8 cellular contexts compared by ENCODE assay signal in the genomic region with DNA sequence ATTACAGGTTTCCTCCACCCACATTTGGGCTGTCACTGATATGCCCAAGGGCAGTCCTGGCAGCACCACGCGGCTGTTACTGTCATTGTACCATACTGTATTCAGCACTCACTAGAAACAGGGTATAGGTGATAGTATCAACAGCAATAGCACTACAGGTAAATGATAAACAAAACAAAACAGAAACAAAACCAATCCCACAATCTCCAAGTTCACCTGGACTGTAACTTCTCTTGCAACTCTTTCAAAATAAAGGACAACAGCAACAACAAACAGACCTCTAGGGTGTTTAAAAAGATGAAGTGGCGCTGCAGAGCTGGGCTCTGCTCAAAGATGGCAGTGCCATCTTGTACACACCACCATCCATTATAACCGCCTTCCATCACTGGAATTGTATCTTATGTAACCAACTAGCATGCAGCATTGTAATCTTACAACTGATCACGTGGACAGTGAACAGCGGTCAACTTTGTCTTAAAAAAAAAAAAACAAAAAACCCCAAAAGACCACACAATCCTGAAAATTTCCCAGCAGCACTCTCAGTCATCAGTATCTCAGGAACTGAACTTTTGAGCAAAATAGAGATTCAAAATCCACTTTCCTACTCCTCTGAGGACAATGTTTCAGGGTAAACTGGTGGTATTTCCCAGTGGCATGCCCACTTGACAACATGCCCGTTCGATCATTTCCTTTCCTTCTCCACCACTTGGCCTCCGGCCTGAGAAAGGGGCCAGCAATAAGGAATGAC. TPM values are rescaled to one million over a fixed set of nuclear protein-coding genes. Genes with fewer than 3 reads are reported as not detected.
A peak's percentile ranks its signal among the peaks of the same experiment; 100 is the strongest.
DNase-seq lines count a peak whose midpoint lies in the region; TF ChIP-seq lines count a peak whose summit lies in the region.

No MANE protein-coding gene starts in this region.

- BruUV-seq in OCI-LY7 (replicated peaks; lab: Mats Ljungman, UMichigan), result TSS peak; percentile 48

- no peak overlapping the region for H3K18ac ChIP-seq in H9 (ENCODE audit: insufficient read length, low read depth, low read length)

- H3K27ac Mint-ChIP-seq in H9, result peak overlapping the region in 1 of 3 experiments; percentile 40; a peak in 1 of 7 replicates

- no peak overlapping the region for H2AK5ac ChIP-seq in H9 (ENCODE audit: insufficient read length, low read length)

- peak overlapping the region; percentile 60 for H3K4me2 ChIP-seq in H9 (ENCODE audit: insufficient read depth, insufficient read length, low read length)
- H3K4me2 ChIP-seq in OCI-LY7 (ENCODE audit: low read length), result peak overlapping the region; percentile 88

- no peak overlapping the region for H4K8ac ChIP-seq in H9 (replicated peaks; ENCODE audit: insufficient read length, low read depth, low read length)

- peaks cover 52 to 62% of the 10 kb centered on the region in 2 experiments for H3K4me1 Mint-ChIP-seq in H9

- H3K9me3 ChIP-seq in H9 (ENCODE audit: control insufficient read depth, low read depth, low read length) (no peaks in the 10 kb centered on the region), OCI-LY7 (ENCODE audit: low read length) (no peaks in the 10 kb centered on the region), iPS-15b (ENCODE audit: control insufficient read depth, insufficient read depth, low read length) (no peaks in the 10 kb centered on the region)

- H3K27me3 Mint-ChIP-seq in H9 (ENCODE audit: low read depth), result no peaks in the 10 kb centered on the region

- H2BK5ac ChIP-seq in H9 (ENCODE audit: insufficient read length, low read length), result no peak overlapping the region

- H4K91ac ChIP-seq in H9 (ENCODE audit: insufficient read length, low read depth, low read length), result no peak overlapping the region

- H3K27ac ChIP-seq in H9 (ENCODE audit: insufficient read length, low read depth, low read length) (no peak overlapping the region), OCI-LY7 (ENCODE audit: low read depth, low read length, poor library complexity, severe bottlenecking) (no peak overlapping the region), adipose tissue (ENCODE audit: low read depth, low read length) (peak overlapping the region; percentile 43), skin epidermis (peak overlapping the region in 20 of 21 experiments; percentile 72 to 100 (median 100))

- H3K27me3 ChIP-seq in H9 (ENCODE audit: insufficient read depth, low read length), result no peaks in the 10 kb centered on the region
- no peaks in the 10 kb centered on the region for H3K27me3 ChIP-seq in iPS-15b (ENCODE audit: control insufficient read depth, insufficient read depth, low read length)

- H3K9me2 ChIP-seq in OCI-LY7 (ENCODE audit: insufficient read depth, low read length), result no peaks in the 10 kb centered on the region

- no peak overlapping the region for H3K9ac ChIP-seq in H9 (ENCODE audit: extremely low read depth, insufficient read length, low read length)
- H3K9ac ChIP-seq in iPS-15b (ENCODE audit: low read depth, low read length), result no peak overlapping the region

- H3K23me2 ChIP-seq in H9 (ENCODE audit: insufficient read length, low read depth, low read length, poor library complexity, severe bottlenecking), result peaks cover 18% of the 10 kb centered on the region

- H3K4me3 Mint-ChIP-seq in H9, result peak overlapping the region; percentile 91 to 92

- H3T11ph ChIP-seq in H9 (ENCODE audit: low read length), result no peak overlapping the region

- no peak overlapping the region for H2BK20ac ChIP-seq in H9 (ENCODE audit: low read depth, low read length, poor library complexity, severe bottlenecking)

- H3K9me3 Mint-ChIP-seq in H9, result peaks cover 0 to 3% of the 10 kb centered on the region in 2 experiments; a peak in 3 of 5 replicates

- peaks cover 6% of the 10 kb centered on the region for H3K4me1 ChIP-seq in H9 (ENCODE audit: insufficient read depth, low read length)
- peaks cover 77% of the 10 kb centered on the region for H3K4me1 ChIP-seq in OCI-LY7 (ENCODE audit: insufficient read depth, low read length, poor library complexity, severe bottlenecking)
- H3K4me1 ChIP-seq in iPS-15b (ENCODE audit: control insufficient read depth, insufficient read depth, low read length), result peaks cover 17% of the 10 kb centered on the region

- no CpG with 5 or more reads among the region's 9 CpGs for WGBS in H9 (ENCODE audit: extremely low coverage, insufficient read length, low lambda C conversion rate)
- WGBS in adipose tissue, 3 donors, result 0 to 1% (median 0%) methylated on average over 9 of the region's 9 CpGs

- peak overlapping the region; percentile 76 for H3K4me3 ChIP-seq in AG04449 (ENCODE audit: low read depth, low read length)
- peak overlapping the region; percentile 72 for H3K4me3 ChIP-seq in OCI-LY7 (ENCODE audit: low read depth, low read length, poor library complexity, severe bottlenecking)
- peak overlapping the region; percentile 62 for H3K4me3 ChIP-seq in iPS-15b (ENCODE audit: low read depth, low read length)
- H3K4me3 ChIP-seq in skin epidermis, result peak overlapping the region; percentile 73 to 90 (median 79)

- H2BK15ac ChIP-seq in H9 (ENCODE audit: low read depth, low read length), result no peak overlapping the region

- peaks cover 24 to 49% (median 26%) of the 10 kb centered on the region in 3 experiments for H3K36me3 Mint-ChIP-seq in H9 (ENCODE audit: insufficient read depth in 1 of 3, low read depth in 3 of 3)

- H2BK12ac ChIP-seq in H9 (ENCODE audit: insufficient read length, low read depth, low read length), result no peak overlapping the region

- H3K4ac ChIP-seq in H9 (ENCODE audit: low read depth, low read length), result no peak overlapping the region

- H2AFZ ChIP-seq in H9 (ENCODE audit: low read length) (no peak overlapping the region), OCI-LY7 (ENCODE audit: low read length) (no peak overlapping the region)

- H3K56ac ChIP-seq in H9 (ENCODE audit: insufficient read length, low read depth, low read length), result no peak overlapping the region

- peaks cover 31% of the 10 kb centered on the region for H3K36me3 ChIP-seq in OCI-LY7 (ENCODE audit: insufficient read depth, low read length)
- peaks cover 9% of the 10 kb centered on the region for H3K36me3 ChIP-seq in iPS-15b (ENCODE audit: control insufficient read depth, insufficient read depth, low read length)

- TF ChIP-seq CTCF in AG04449 (IDR thresholded peaks at IDR 0.05; ENCODE audit: insufficient read depth, low read length, missing control alignments), result no peak
- TF ChIP-seq CTCF in H9 (conservative IDR thresholded peaks at IDR 0.05), result no peak
- peak; percentile 63 for TF ChIP-seq CTCF in OCI-LY7 (conservative IDR thresholded peaks at IDR 0.05; ENCODE audit: low read length)
- no peak for TF ChIP-seq CTCF in GM10248 (IDR thresholded peaks at IDR 0.05; ENCODE audit: control extremely low read depth, extremely low read depth, low read depth, missing control alignments)
- no peak for TF ChIP-seq CTCF in GM20000 (IDR thresholded peaks at IDR 0.05; ENCODE audit: extremely low read depth, missing control alignments)

- H3K14ac ChIP-seq in H9 (ENCODE audit: insufficient read depth, low read length), result no peak overlapping the region

- DNase-seq in AG04449 (ENCODE audit: low read depth, low spot score), result no peak
- no peak for DNase-seq in H9
- peak; percentile 30 for DNase-seq in OCI-LY7 (ENCODE audit: low spot score)
- no peak for DNase-seq in GM10248 (ENCODE audit: extremely low spot score)
- no peak for DNase-seq in GM20000 (ENCODE audit: low spot score)

- H3K23ac ChIP-seq in H9 (ENCODE audit: insufficient read length, low read depth, low read length), result no peak overlapping the region

- H3K79me1 ChIP-seq in H9 (ENCODE audit: insufficient read depth, low read depth, low read length, poor library complexity, severe bottlenecking), result no peaks in the 10 kb centered on the region

- POLR2A ChIA-PET in AG04449 (lab: Yijun Ruan, JAX), result interaction anchor here (1.1 kb wide), 1 partner anchor 118 kb away, joined by 4 read pairs; no protein-coding TSS in a partner anchor
- POLR2A ChIA-PET in OCI-LY7 (lab: Charles Lee), result interaction anchor here (1.0 kb wide), 1 partner anchor 87 kb away, joined by 3 read pairs; no protein-coding TSS in a partner anchor
- POLR2A ChIA-PET in GM10248 (lab: Yijun Ruan, JAX), result no interaction called here

- H4K20me1 ChIP-seq in H9 (ENCODE audit: control insufficient read depth, insufficient read depth, insufficient read length) (no peaks in the 10 kb centered on the region), OCI-LY7 (ENCODE audit: insufficient read depth, low read length) (peaks cover 10% of the 10 kb centered on the region; the same call in 1 of the 2 replicates)

- H2BK120ac ChIP-seq in H9 (ENCODE audit: low read depth, low read length, poor library complexity, severe bottlenecking), result no peak overlapping the region

- intact Hi-C loops in OCI-LY7 (cut with micrococcal nuclease; ENCODE audit: unreplicated experiment), result loop anchor here (5.0 kb wide), 1 partner anchor 721 kb away; the partner anchor contains the start of genes ARID4B and GGPS1

- peaks cover 32% of the 10 kb centered on the region; the same call in 1 of the 2 replicates for H3K79me2 ChIP-seq in H9 (ENCODE audit: insufficient read depth, low read length)
- peaks cover 56% of the 10 kb centered on the region; the same call in 1 of the 2 replicates for H3K79me2 ChIP-seq in OCI-LY7 (ENCODE audit: insufficient read depth, low read depth, low read length)

- H4K5ac ChIP-seq in H9 (ENCODE audit: insufficient read length, low read depth, low read length), result no peak overlapping the region

- CTCF ChIA-PET in AG04449 (lab: Yijun Ruan, JAX), result interaction anchor here (1.1 to 2.8 kb wide), 6 partner anchors 107 to 473 kb away, joined by 3 to 39 read pairs (median 4); no protein-coding TSS in a partner anchor
- CTCF ChIA-PET in OCI-LY7 (lab: Charles Lee; ENCODE audit: unreplicated experiment), result no interaction called here
- CTCF ChIA-PET in GM10248 (lab: Yijun Ruan, JAX), result interaction anchor here (1.4 to 2.4 kb wide), 2 partner anchors 107 to 485 kb away, joined by 3 to 10 read pairs; no protein-coding TSS in a partner anchor

RNA-seq across cellular contexts. Expression of gene IRF2BP2, which starts 3.8 kb away (rescaled TPM):
- total RNA-seq in H9 (2021) (80.2 and 80.3 TPM in 2 replicates), OCI-LY7 (2022) (64.6 and 65.9 TPM in 2 replicates)
- 30.2 and 40.6 TPM in 2 replicates for total RNA-seq in OCI-LY7 (2014; rRNA removed; shearing (Covaris generic))
- polyA plus RNA-seq in adipose tissue, result 100 to 1,000 TPM in 1 of 3 donors, 10 to 100 TPM in 2; 51.2 to 135 (median 51.5) TPM

Comparison
In these comparisons a context has a peak if more than half of its experiments do, and no peak if none do; other contexts are left out.
1. H3K27ac ChIP-seq: peak in adipose tissue (single experiment) and skin epidermis (20 of 21); none in H9 (single experiment) and OCI-LY7 (single experiment).
2. Peak in every context shown above with its lines, with median percentiles within 50 percentile points of each other: H3K4me3 ChIP-seq.